8 cellular contexts compared by ENCODE assay signal in genomic region chr1:121184290-121185127, GRCh38. TPM values are rescaled to one million over a fixed set of nuclear protein-coding genes. Genes with fewer than 3 reads are reported as not detected.
DNase-seq lines count a peak whose midpoint lies in the region; ATAC-seq and TF ChIP-seq lines count a peak whose summit lies in the region.
"Not testable (repeated sequence)": the region's sequence is repeated elsewhere in the genome, so short reads cannot be mapped to it uniquely, and the experiment has no call there.

Gene FAM72B, minus strand, starts transcription at chr1:121184340. Its CDS starts 851 bp downstream, at chr1:121183489.
Gene SRGAP2C, plus strand, starts transcription at chr1:121184975. Its CDS starts 2,472 bp downstream, at chr1:121187447.

- peak; percentile 98 for DNase-seq in DMS 273 (lab: John Stamatoyannopoulos, UW; ENCODE audit: unreplicated experiment)
- peak; percentile 99 for DNase-seq in OCI-M1 (lab: John Stamatoyannopoulos, UW)
- peak; percentile 71 for DNase-seq in activated T-cell treated with anti-CD3 and anti-CD28 coated beads for 1 hour (ENCODE audit: low read depth)
- peak; percentile 98 for DNase-seq in epithelial cell of prostate (ENCODE audit: low read depth, low spot score)
- DNase-seq in stimulated activated CD8-positive, alpha-beta memory T cell treated with anti-CD3 and anti-CD28 coated beads, Interleukin-4, amount 100 ng/mL, for 24 hours (ENCODE audit: low read depth), result peak; percentile 76

- H3K27ac ChIP-seq in epithelial cell of prostate, result peak within 1 kb of the TSS; percentile 41

- not testable (repeated sequence) for H3K27me3 ChIP-seq in mononuclear cell (ENCODE audit: insufficient read depth, low read length)

- not testable (repeated sequence) for H3K9me3 ChIP-seq in mononuclear cell (ENCODE audit: low read depth, low read length)

- ATAC-seq in GM21717 (IDR thresholded peaks at IDR 0.05; ENCODE audit: unreplicated experiment), result peak; percentile 86

- not testable (repeated sequence) for TF ChIP-seq RAD21 in Ishikawa (IDR thresholded peaks at IDR 0.05; ENCODE audit: low read depth)

- TF ChIP-seq EP300 in Ishikawa (IDR thresholded peaks at IDR 0.05; ENCODE audit: borderline replicate concordance), result not testable (repeated sequence)

- peak within 1 kb of the TSS; percentile 23 for H3K4me3 ChIP-seq in mononuclear cell (ENCODE audit: low read length)

- H3K4me1 ChIP-seq in mononuclear cell (ENCODE audit: insufficient read depth, low read length), result not testable (repeated sequence)

TF ChIP-seq in Ishikawa, 13 proteins besides CTCF, POLR2A, EP300 and RAD21:
- 0 out of 2 replicates have a peak, but pooled peaks have one; percentile 12 for TF ChIP-seq EGR1 (IDR thresholded peaks at IDR 0.05)

RNA-seq across cellular contexts. Expression of gene FAM72B, which starts in this region (rescaled TPM):
- 0.42 TPM for total RNA-seq in mononuclear cell

RNA-seq across cellular contexts. Expression of gene SRGAP2C, which starts in this region (rescaled TPM):
- 10.6 TPM for total RNA-seq in mononuclear cell

Comparison
In these comparisons a context has a peak if more than half of its experiments do, and no peak if none do; other contexts are left out.
1. Peak in every context shown above with its lines: DNase-seq, ATAC-seq, H3K4me3 ChIP-seq and H3K27ac ChIP-seq.